In genomic region chr12:25903603-25904245, GRCh38 we compare ENCODE assay signal across 20 cellular contexts.
"Had no signal": no experiment of that assay in that cellular context is flagged by ENCODE, and none has a peak within 500 bp of the region (broad histone marks: within the 10 kb centered on the region; RNA-seq: fewer than 3 reads in every experiment).

No MANE protein-coding gene starts in this region.

- H3K27me3 ChIP-seq: gastroesophageal sphincter, sigmoid colon, spleen, upper lobe of right lung had no signal

- H3K27me3 Mint-ChIP-seq: activated CD4-positive, alpha-beta memory T cell treated with anti-CD3 and anti-CD28 coated beads, Interleukin-2, amount 10 ng/mL, durations not matched to agents 7 days and 5 days; activated CD8-positive, alpha-beta memory T cell treated with anti-CD3 and anti-CD28 coated beads, Interleukin-2, amount 10 ng/mL, durations not matched to agents 7 days and 5 days had no signal

- DNase-seq: activated CD4-positive, alpha-beta memory T cell treated with anti-CD3 and anti-CD28 coated beads, Interleukin-2, amount 10 ng/mL, durations not matched to agents 7 days and 5 days; activated CD4-positive, alpha-beta T cell treated with anti-CD3 and anti-CD28 coated beads for 48 hours; activated CD4-positive, CD25-positive, alpha-beta regulatory T cell; activated CD8-positive, alpha-beta memory T cell treated with anti-CD3 and anti-CD28 coated beads, Interleukin-2, amount 10 ng/mL, durations not matched to agents 7 days and 5 days; activated naive CD4-positive, alpha-beta T cell treated with anti-CD3 and anti-CD28 coated beads for 36 hours; activated T-cell treated with anti-CD3 and anti-CD28 coated beads, Interleukin-2, amount 50 U/mL, for 1 hour; cerebellar nuclear complex; effector CD4-positive, alpha-beta T cell; left ventricle myocardium superior; natural killer cell; sigmoid colon; spleen; stimulated activated naive B cell treated with anti-CD40 and anti-IgM and Interleukin-4, amounts not matched to agents 10 μg/mL and 1 μg/mL and 100 μg/mL, for 72 hours; upper lobe of right lung had no signal

- H3K36me3 ChIP-seq: gastroesophageal sphincter, sigmoid colon, spleen, upper lobe of right lung had no signal

- H2AFZ ChIP-seq: parathyroid adenoma had no signal

- H3K79me2 ChIP-seq: parathyroid adenoma had no signal

- H3K9ac ChIP-seq: parathyroid adenoma had no signal

- H3K27ac ChIP-seq: gastroesophageal sphincter, parathyroid adenoma, sigmoid colon, spleen, upper lobe of right lung had no signal

- H3K4me1 ChIP-seq: gastroesophageal sphincter, parathyroid adenoma, sigmoid colon, spleen, upper lobe of right lung had no signal

- H3K4me3 Mint-ChIP-seq: activated CD4-positive, alpha-beta memory T cell treated with anti-CD3 and anti-CD28 coated beads, Interleukin-2, amount 10 ng/mL, durations not matched to agents 7 days and 5 days; activated CD8-positive, alpha-beta memory T cell treated with anti-CD3 and anti-CD28 coated beads, Interleukin-2, amount 10 ng/mL, durations not matched to agents 7 days and 5 days; activated naive CD4-positive, alpha-beta T cell treated with anti-CD3 and anti-CD28 coated beads for 36 hours; natural killer cell; stimulated activated naive B cell treated with anti-CD40 and anti-IgM and Interleukin-4, amounts not matched to agents 10 μg/mL and 1 μg/mL and 100 μg/mL, for 72 hours; T-helper 2 cell treated with Interferon-gamma antibody and Interleukin-4, amounts not matched to agents 5 μg/mL and 100 μg/mL, for 36 hours had no signal

- H3K9me3 ChIP-seq: gastroesophageal sphincter, sigmoid colon, spleen, upper lobe of right lung had no signal

- H3K4me3 ChIP-seq: gastroesophageal sphincter, sigmoid colon, spleen, upper lobe of right lung had no signal

- H3K9me3 Mint-ChIP-seq: activated CD4-positive, alpha-beta memory T cell treated with anti-CD3 and anti-CD28 coated beads, Interleukin-2, amount 10 ng/mL, durations not matched to agents 7 days and 5 days; activated naive CD4-positive, alpha-beta T cell treated with anti-CD3 and anti-CD28 coated beads for 36 hours; activated T-helper 2 cell treated with anti-CD3 and anti-CD28 coated beads, Interferon-gamma antibody, Interleukin-2, Interleukin-4, amounts not matched to agents 10 μg/mL and 5 μg/mL and 100 μg/mL, durations not matched to agents 14 hours and 24 hours and 36 hours; natural killer cell; T-helper 2 cell treated with Interferon-gamma antibody and Interleukin-4, amounts not matched to agents 5 μg/mL and 100 μg/mL, for 36 hours had no signal

- H3K36me3 Mint-ChIP-seq: activated CD8-positive, alpha-beta memory T cell treated with anti-CD3 and anti-CD28 coated beads, Interleukin-2, amount 10 ng/mL, durations not matched to agents 7 days and 5 days; natural killer cell; stimulated activated naive B cell treated with anti-CD40 and anti-IgM and Interleukin-4, amounts not matched to agents 10 μg/mL and 1 μg/mL and 100 μg/mL, for 72 hours had no signal

- H3K27ac Mint-ChIP-seq: activated CD4-positive, alpha-beta memory T cell treated with anti-CD3 and anti-CD28 coated beads, Interleukin-2, amount 10 ng/mL, durations not matched to agents 7 days and 5 days; activated CD8-positive, alpha-beta memory T cell treated with anti-CD3 and anti-CD28 coated beads, Interleukin-2, amount 10 ng/mL, durations not matched to agents 7 days and 5 days; activated naive CD4-positive, alpha-beta T cell treated with anti-CD3 and anti-CD28 coated beads for 36 hours; activated T-helper 2 cell treated with anti-CD3 and anti-CD28 coated beads, Interferon-gamma antibody, Interleukin-2, Interleukin-4, amounts not matched to agents 10 μg/mL and 5 μg/mL and 100 μg/mL, durations not matched to agents 14 hours and 24 hours and 36 hours; natural killer cell; stimulated activated naive B cell treated with anti-CD40 and anti-IgM and Interleukin-4, amounts not matched to agents 10 μg/mL and 1 μg/mL and 100 μg/mL, for 72 hours; T-helper 2 cell treated with Interferon-gamma antibody and Interleukin-4, amounts not matched to agents 5 μg/mL and 100 μg/mL, for 36 hours had no signal

- FAIRE-seq: astrocyte, bronchial epithelial cell had no signal

- H3K4me1 Mint-ChIP-seq: activated CD4-positive, alpha-beta memory T cell treated with anti-CD3 and anti-CD28 coated beads, Interleukin-2, amount 10 ng/mL, durations not matched to agents 7 days and 5 days; activated CD8-positive, alpha-beta memory T cell treated with anti-CD3 and anti-CD28 coated beads, Interleukin-2, amount 10 ng/mL, durations not matched to agents 7 days and 5 days; natural killer cell; stimulated activated naive B cell treated with anti-CD40 and anti-IgM and Interleukin-4, amounts not matched to agents 10 μg/mL and 1 μg/mL and 100 μg/mL, for 72 hours had no signal
